ENCODE assay signal across 17 cellular contexts in the genomic region with DNA sequence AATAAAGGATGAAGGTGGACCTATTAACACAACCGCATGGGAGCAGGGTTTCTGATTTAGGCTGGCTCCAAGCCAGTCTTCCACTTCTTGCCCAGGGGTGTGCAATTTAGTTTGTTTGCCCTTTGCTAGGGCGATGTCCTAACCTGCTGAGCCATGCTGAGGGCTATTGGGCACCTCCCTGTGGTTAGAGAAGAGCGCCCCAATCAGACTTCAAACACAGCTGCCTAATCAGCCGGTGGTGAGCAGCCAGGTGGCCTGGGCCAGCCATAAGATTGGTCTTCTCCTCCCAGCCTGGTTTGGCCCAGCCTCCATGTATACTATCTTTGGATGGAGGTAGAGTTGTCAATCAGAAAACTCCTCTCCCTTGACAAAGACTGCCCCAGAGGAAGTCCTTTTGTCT. TPM values are rescaled to one million over a fixed set of nuclear protein-coding genes. Genes with fewer than 3 reads are reported as not detected.
DNase-seq lines count a peak whose midpoint lies in the region; ATAC-seq and TF ChIP-seq lines count a peak whose summit lies in the region.
"Had no signal": no experiment of that assay in that cellular context is flagged by ENCODE, and none has a peak within 500 bp of the region (broad histone marks: within the 10 kb centered on the region; RNA-seq: fewer than 3 reads in every experiment).

No MANE protein-coding gene starts in this region.

- intact Hi-C loops in psoas muscle (cut with DNase I) = no loop called here

- no peaks in the 10 kb centered on the region for H3K27me3 ChIP-seq in psoas muscle (ENCODE audit: insufficient read depth in 3 of 3, low read length in 2 of 3)
- H3K27me3 ChIP-seq: foreskin keratinocyte, uterus had no signal

- no peak for ATAC-seq in psoas muscle
- ATAC-seq in GM19397 (IDR thresholded peaks at IDR 0.05; ENCODE audit: unreplicated experiment) = no peak
- no peak for ATAC-seq in HG02642 (IDR thresholded peaks at IDR 0.05; ENCODE audit: poor library complexity, unreplicated experiment)
- ATAC-seq in GM18873 (IDR thresholded peaks at IDR 0.05; ENCODE audit: low FRiP score, unreplicated experiment) = no peak
- ATAC-seq: foreskin keratinocyte; stimulated activated naive CD8-positive, alpha-beta T cell treated with anti-CD3 and anti-CD28 coated beads, Interleukin-15, Interleukin-2, amounts not matched to agents 100 U/mL and 50 U/mL, for 24 hours had no signal

- DNase-seq in NCI-H2171 treated with DMSO at 0.1 percent for 48 hours (lab: John Stamatoyannopoulos, UW) (peak; percentile 33), NCI-H2171 (lab: John Stamatoyannopoulos, UW) (no peak), NCI-H2029 (lab: John Stamatoyannopoulos, UW) (peak; percentile 30), SHP77 (lab: John Stamatoyannopoulos, UW) (peak; percentile 27 to 66), psoas muscle (no peak)
- DNase-seq: 8988T; activated B cell treated with CpG ODN at 0.5 μM for 24 hours; activated naive CD4-positive, alpha-beta T cell treated with Interleukin-2 at 50 U/mL for 16 hours; effector CD8-positive, alpha-beta T cell; GDM1; NCI-H1048; stimulated activated naive CD8-positive, alpha-beta T cell treated with anti-CD3 and anti-CD28 coated beads, Interleukin-15, Interleukin-2, amounts not matched to agents 100 U/mL and 50 U/mL, for 24 hours; uterus had no signal

- peaks cover 58% of the 10 kb centered on the region for H3K4me1 ChIP-seq in psoas muscle
- H3K4me1 ChIP-seq: foreskin keratinocyte had no signal

- H3K27ac ChIP-seq in psoas muscle = peak overlapping the region; percentile 42
- H3K27ac ChIP-seq: foreskin keratinocyte, uterus had no signal

- H3K9me3 ChIP-seq in psoas muscle = no peaks in the 10 kb centered on the region
- H3K9me3 ChIP-seq: uterus had no signal

- TF ChIP-seq CTCF in psoas muscle (IDR thresholded peaks at IDR 0.05) = no peak

- H3K4me3 ChIP-seq in psoas muscle = no peak overlapping the region
- H3K4me3 ChIP-seq: uterus had no signal

- H3K36me3 ChIP-seq in psoas muscle (ENCODE audit: insufficient read depth in 1 of 2, low read depth in 1 of 2) = peaks cover 0 to 28% of the 10 kb centered on the region in 2 donors
- H3K36me3 ChIP-seq: uterus had no signal

- WGBS in psoas muscle, 3 donors = 57 to 68% (median 62%) methylated on average over 4 of the region's 4 CpGs

RNA-seq across cellular contexts. Expression of a gene that starts 15.7 kb away (rescaled TPM):
- total RNA-seq in psoas muscle = 10 to 100 TPM; 43.4 to 64.3 (median 49.6) TPM
- 10 to 100 TPM; 18.7 to 48.5 (median 29.6) TPM for polyA plus RNA-seq in psoas muscle

RNA-seq across cellular contexts. Expression of a gene that starts 43.2 kb away (rescaled TPM):
- total RNA-seq in psoas muscle = 10 to 100 TPM; 26.3 to 33.5 (median 28.3) TPM
- polyA plus RNA-seq in psoas muscle = 10 to 100 TPM in 1 of 3 donors, 1 to 10 TPM in 2; 8.2 to 11.0 (median 8.9) TPM

RNA-seq across cellular contexts. Expression of a gene that starts 44.2 kb away (rescaled TPM):
- total RNA-seq in psoas muscle = 1 to 10 TPM; 5.7 to 9.7 (median 8.2) TPM
- polyA plus RNA-seq in psoas muscle = 10 to 100 TPM; 10.1 to 14.9 (median 11.3) TPM

RNA-seq across cellular contexts. Expression of a gene that starts 53.4 kb away (rescaled TPM):
- 1 to 10 TPM; 1.4 to 3.3 (median 1.5) TPM for total RNA-seq in psoas muscle
- 1 to 10 TPM; 1.4 to 1.9 (median 1.4) TPM for polyA plus RNA-seq in psoas muscle

Comparison
In these comparisons a context has a peak if more than half of its experiments do, and no peak if none do; other contexts are left out.
1. DNase-seq: peak in NCI-H2171 treated with DMSO at 0.1 percent for 48 hours (single experiment), NCI-H2029 (single experiment) and SHP77 (2 of 2); none in NCI-H2171 (single experiment) and psoas muscle (0 of 2).